Comparison of ENCODE assay signal across 8 cellular contexts in genomic region chr2:237421542-237422047, GRCh38. TPM values are rescaled to one million over a fixed set of nuclear protein-coding genes. Genes with fewer than 3 reads are reported as not detected.
DNase-seq lines count a peak whose midpoint lies in the region; ATAC-seq, FAIRE-seq and TF ChIP-seq lines count a peak whose summit lies in the region.

No MANE protein-coding gene starts in this region.

- in situ Hi-C loops in gastrocnemius medialis (cut with MboI; ENCODE audit: low sequenced_read_pairs in 4 of 4): loop anchor here (5.0 to 10.0 kb wide), 3 partner anchors 51 to 56 kb away; no protein-coding TSS in a partner anchor

- peaks cover 3% of the 10 kb centered on the region for H3K79me2 ChIP-seq in astrocyte (ENCODE audit: insufficient read depth, low read length)

- H4K20me1 ChIP-seq in astrocyte (ENCODE audit: insufficient read depth, low read length): no peaks in the 10 kb centered on the region

- no peak for FAIRE-seq in astrocyte (lab: Jason Lieb, UNC)

- peaks cover 36% of the 10 kb centered on the region for H3K36me3 Mint-ChIP-seq in astrocyte (ENCODE audit: low read depth, unreplicated experiment)

- TF ChIP-seq POLR2A in gastrocnemius medialis (IDR thresholded peaks at IDR 0.05): peak in 1 of 2 donors; percentile 18

- H3K4me1 ChIP-seq in astrocyte (ENCODE audit: insufficient read depth, low read length) (peaks cover 11% of the 10 kb centered on the region), gastrocnemius medialis (peaks cover 7 to 16% of the 10 kb centered on the region in 2 donors)

- H3K27me3 ChIP-seq in astrocyte (ENCODE audit: insufficient read depth, low read length) (no peaks in the 10 kb centered on the region), gastrocnemius medialis (no peaks in the 10 kb centered on the region)

- peak; percentile 29 for DNase-seq in NCI-H1092 (lab: John Stamatoyannopoulos, UW)
- peak; percentile 57 to 70 (median 68) for DNase-seq in T-helper 2 cell
- peak; percentile 74 for DNase-seq in astrocyte (ENCODE audit: low read depth)
- peak; percentile 58 for DNase-seq in iPS DF 4.7 (ENCODE audit: extremely low read depth, low spot score)
- peak; percentile 74 to 83 for DNase-seq in gastrocnemius medialis

- peaks cover 5% of the 10 kb centered on the region for H3K9me3 Mint-ChIP-seq in astrocyte (ENCODE audit: unreplicated experiment)

- ATAC-seq in gastrocnemius medialis (peak; percentile 97 to 98), HG02678 (IDR thresholded peaks at IDR 0.05; ENCODE audit: unreplicated experiment) (no peak), HG03521 (IDR thresholded peaks at IDR 0.05; ENCODE audit: unreplicated experiment) (no peak)

- peak overlapping the region; percentile 49 for H3K9ac ChIP-seq in astrocyte (ENCODE audit: low read length)

- H2AFZ ChIP-seq in astrocyte (ENCODE audit: low read depth, low read length): peak overlapping the region; percentile 63

- H3K27me3 Mint-ChIP-seq in astrocyte (ENCODE audit: low read depth, unreplicated experiment): peaks cover 6% of the 10 kb centered on the region

- H3K36me3 ChIP-seq in astrocyte (ENCODE audit: insufficient read depth, low read length): peaks cover 13% of the 10 kb centered on the region
- no peaks in the 10 kb centered on the region for H3K36me3 ChIP-seq in gastrocnemius medialis

- H3K4me3 ChIP-seq in astrocyte (ENCODE audit: insufficient read depth, low read depth, low read length) (no peak overlapping the region), gastrocnemius medialis (peak overlapping the region; percentile 19 to 26 (median 20))

- peak overlapping the region; percentile 30 for H3K27ac Mint-ChIP-seq in astrocyte (ENCODE audit: unreplicated experiment)

- H3K4me1 Mint-ChIP-seq in astrocyte (ENCODE audit: low read depth, unreplicated experiment): peaks cover 12% of the 10 kb centered on the region

- no peaks in the 10 kb centered on the region for H3K9me3 ChIP-seq in astrocyte (ENCODE audit: insufficient read depth, low read depth, low read length)
- no peaks in the 10 kb centered on the region for H3K9me3 ChIP-seq in gastrocnemius medialis

- intact Hi-C loops in gastrocnemius medialis (cut with DNase I; ENCODE audit: low total_unique reads): loop anchor here (1.0 kb wide), 1 partner anchor 54 kb away; no protein-coding TSS in a partner anchor

- H3K4me2 ChIP-seq in astrocyte (ENCODE audit: low read length): peak overlapping the region; percentile 48

- no peak overlapping the region for H3K4me3 Mint-ChIP-seq in astrocyte (ENCODE audit: unreplicated experiment)

- TF ChIP-seq CTCF in GM12872 (IDR thresholded peaks at IDR 0.05; ENCODE audit: insufficient read depth, low read depth, low read length) (peak; percentile 83), astrocyte (IDR thresholded peaks at IDR 0.05; ENCODE audit: insufficient read depth, low read depth, low read length) (peak; percentile 74), gastrocnemius medialis (IDR thresholded peaks at IDR 0.05 in 4 of 5, conservative IDR thresholded peaks at IDR 0.05 in 1 of 5) (peak; percentile 81 to 91 (median 88))

- H3K27ac ChIP-seq in astrocyte (ENCODE audit: low read depth, low read length) (peak overlapping the region; percentile 67), gastrocnemius medialis (peak overlapping the region; percentile 62 to 80 (median 72))

RNA-seq across cellular contexts. Expression of gene COL6A3, which starts 7.6 kb away (rescaled TPM):
- total RNA-seq in astrocyte: 200 and 560 TPM in 2 replicates
- 100 to 1,000 TPM in 2 of 4 donors, 10 to 100 TPM in 2; 45.3 to 150 (median 108) TPM for total RNA-seq in gastrocnemius medialis

Comparison
In these comparisons a context has a peak if more than half of its experiments do, and no peak if none do; other contexts are left out.
1. ATAC-seq: peak in gastrocnemius medialis (2 of 2); none in HG02678 (single experiment) and HG03521 (single experiment).
2. Peak in every context shown above with its lines, with median percentiles within 50 percentile points of each other: CTCF ChIP-seq and DNase-seq.